Comparison of ENCODE assay signal across 12 cellular contexts in genomic region chr6:87165169-87165568, GRCh38.
"Had no signal": no experiment of that assay in that cellular context is flagged by ENCODE, and none has a peak within 500 bp of the region (broad histone marks: within the 10 kb centered on the region; RNA-seq: fewer than 3 reads in every experiment).

No MANE protein-coding gene starts in this region.

- H3K27ac Mint-ChIP-seq: activated naive CD4-positive, alpha-beta T cell treated with anti-CD3 and anti-CD28 coated beads, Interleukin-2, amount 10 ng/mL, durations not matched to agents 7 days and 5 days; dendritic cell treated with granulocyte-macrophage colony-stimulating factor and Interleukin-4, amounts not matched to agents 40 ng/mL and 50 ng/mL, for 4 days; stimulated activated naive B cell treated with anti-CD40 and anti-IgM and Interleukin-4, amounts not matched to agents 10 μg/mL and 1 μg/mL and 100 μg/mL, for 72 hours had no signal

- H3K4me3 ChIP-seq: esophagus muscularis mucosa, lower lobe of right lung had no signal

- H3K36me3 ChIP-seq: esophagus muscularis mucosa, lower lobe of right lung had no signal

- H3K27ac ChIP-seq: esophagus muscularis mucosa, lower lobe of right lung, WERI-Rb-1 had no signal

- H3K4me3 Mint-ChIP-seq: activated naive CD4-positive, alpha-beta T cell treated with anti-CD3 and anti-CD28 coated beads, Interleukin-2, amount 10 ng/mL, durations not matched to agents 7 days and 5 days; dendritic cell treated with granulocyte-macrophage colony-stimulating factor and Interleukin-4, amounts not matched to agents 40 ng/mL and 50 ng/mL, for 4 days; stimulated activated naive B cell treated with anti-CD40 and anti-IgM and Interleukin-4, amounts not matched to agents 10 μg/mL and 1 μg/mL and 100 μg/mL, for 72 hours had no signal

- H3K27me3 Mint-ChIP-seq: activated naive CD4-positive, alpha-beta T cell treated with anti-CD3 and anti-CD28 coated beads, Interleukin-2, amount 10 ng/mL, durations not matched to agents 7 days and 5 days; dendritic cell treated with granulocyte-macrophage colony-stimulating factor and Interleukin-4, amounts not matched to agents 40 ng/mL and 50 ng/mL, for 4 days; stimulated activated naive B cell treated with anti-CD40 and anti-IgM and Interleukin-4, amounts not matched to agents 10 μg/mL and 1 μg/mL and 100 μg/mL, for 72 hours had no signal

- H3K27me3 ChIP-seq: esophagus muscularis mucosa had no signal

- ATAC-seq: left cardiac atrium; lower lobe of right lung; stimulated activated naive B cell treated with anti-CD40 and anti-IgM and Interleukin-4, amounts not matched to agents 10 μg/mL and 1 μg/mL and 100 μg/mL, for 72 hours had no signal

- H3K9me3 ChIP-seq: esophagus muscularis mucosa, lower lobe of right lung had no signal

- DNase-seq: activated CD4-positive, alpha-beta T cell treated with anti-CD3 and anti-CD28 coated beads for 48 hours; activated effector memory CD4-positive, alpha-beta T cell treated with Interleukin-2 at 50 U/mL for 16 hours; activated naive CD4-positive, alpha-beta T cell treated with anti-CD3 and anti-CD28 coated beads, Interleukin-2, amount 10 ng/mL, durations not matched to agents 7 days and 5 days; effector CD8-positive, alpha-beta T cell; left cardiac atrium; lower lobe of right lung; stimulated activated naive B cell treated with anti-CD40 and anti-IgM and Interleukin-4, amounts not matched to agents 10 μg/mL and 1 μg/mL and 100 μg/mL, for 72 hours; SW 1271; T-helper 2 cell; WERI-Rb-1 had no signal

- H3K9me3 Mint-ChIP-seq: activated naive CD4-positive, alpha-beta T cell treated with anti-CD3 and anti-CD28 coated beads, Interleukin-2, amount 10 ng/mL, durations not matched to agents 7 days and 5 days; dendritic cell treated with granulocyte-macrophage colony-stimulating factor and Interleukin-4, amounts not matched to agents 40 ng/mL and 50 ng/mL, for 4 days; stimulated activated naive B cell treated with anti-CD40 and anti-IgM and Interleukin-4, amounts not matched to agents 10 μg/mL and 1 μg/mL and 100 μg/mL, for 72 hours had no signal
